Comparison of ENCODE assay signal across 9 cellular contexts in genomic region chrX:112839856-112840255, GRCh38. TPM values are rescaled to one million over a fixed set of nuclear protein-coding genes. Genes with fewer than 3 reads are reported as not detected.
DNase-seq lines count a peak whose midpoint lies in the region; TF ChIP-seq lines count a peak whose summit lies in the region.
"Had no signal": no experiment of that assay in that cellular context is flagged by ENCODE, and none has a peak within 500 bp of the region (broad histone marks: within the 10 kb centered on the region; RNA-seq: fewer than 3 reads in every experiment).

No MANE protein-coding gene starts in this region.

- H3K4me1 Mint-ChIP-seq in dendritic cell treated with granulocyte-macrophage colony-stimulating factor and Interleukin-4, amounts not matched to agents 40 ng/mL and 50 ng/mL, for 4 days (ENCODE audit: low read depth), result no peaks in the 10 kb centered on the region

- H3K9me3 Mint-ChIP-seq in dendritic cell treated with granulocyte-macrophage colony-stimulating factor and Interleukin-4, amounts not matched to agents 40 ng/mL and 50 ng/mL, for 4 days, result no peaks in the 10 kb centered on the region

- H3K27me3 Mint-ChIP-seq in dendritic cell treated with granulocyte-macrophage colony-stimulating factor and Interleukin-4, amounts not matched to agents 40 ng/mL and 50 ng/mL, for 4 days, result peaks cover 19% of the 10 kb centered on the region

- intact Hi-C loops in cardiac septum (cut with DNase I), result no loop called here
- intact Hi-C loops in dendritic cell treated with granulocyte-macrophage colony-stimulating factor and Interleukin-4, amounts not matched to agents 40 ng/mL and 50 ng/mL, for 4 days (cut with micrococcal nuclease), result no loop called here

- no peak for TF ChIP-seq CTCF in right atrium auricular region (IDR thresholded peaks at IDR 0.05)

- peak overlapping the region; percentile 55 to 66 for H3K4me3 ChIP-seq in right atrium auricular region
- peak overlapping the region; percentile 75 to 80 for H3K4me3 ChIP-seq in muscle layer of duodenum (ENCODE audit: low read depth in 1 of 2, low read length in 2 of 2)

- DNase-seq in right atrium auricular region (ENCODE audit: low spot score) (no peak), cardiac septum (ENCODE audit: low spot score) (no peak), epidermal melanocyte (ENCODE audit: insufficient read length, low spot score) (no peak), cerebellar cortex (ENCODE audit: low spot score) (no peak), DMS153 (lab: John Stamatoyannopoulos, UW) (no peak), NCI-H1930 (lab: John Stamatoyannopoulos, UW) (no peak)
- DNase-seq: SIG-M5 had no signal

- H3K27me3 ChIP-seq in right atrium auricular region (peaks cover 0 to 5% of the 10 kb centered on the region in 2 donors), muscle layer of duodenum (ENCODE audit: low read depth, low read length) (no peaks in the 10 kb centered on the region)

- no peaks in the 10 kb centered on the region for H3K4me1 ChIP-seq in right atrium auricular region
- peaks cover 0 to 2% of the 10 kb centered on the region in 2 donors for H3K4me1 ChIP-seq in muscle layer of duodenum (ENCODE audit: control insufficient read depth in 1 of 2, insufficient read depth in 2 of 2, low read length in 2 of 2)

- H3K36me3 ChIP-seq in right atrium auricular region (no peaks in the 10 kb centered on the region), muscle layer of duodenum (ENCODE audit: control insufficient read depth in 1 of 2, insufficient read depth in 2 of 2, low read length in 2 of 2) (no peaks in the 10 kb centered on the region)

- peaks cover 8% of the 10 kb centered on the region for H3K36me3 Mint-ChIP-seq in dendritic cell treated with granulocyte-macrophage colony-stimulating factor and Interleukin-4, amounts not matched to agents 40 ng/mL and 50 ng/mL, for 4 days (ENCODE audit: low read depth)

- H3K27ac Mint-ChIP-seq in dendritic cell treated with granulocyte-macrophage colony-stimulating factor and Interleukin-4, amounts not matched to agents 40 ng/mL and 50 ng/mL, for 4 days, result no peak overlapping the region

- peak overlapping the region; percentile 84 for H3K4me3 Mint-ChIP-seq in dendritic cell treated with granulocyte-macrophage colony-stimulating factor and Interleukin-4, amounts not matched to agents 40 ng/mL and 50 ng/mL, for 4 days

- H3K9me3 ChIP-seq in right atrium auricular region, result no peaks in the 10 kb centered on the region
- no peaks in the 10 kb centered on the region for H3K9me3 ChIP-seq in muscle layer of duodenum (ENCODE audit: control insufficient read depth in 1 of 2, low read length in 2 of 2)

- H3K27ac ChIP-seq in right atrium auricular region, result peak overlapping the region in 1 of 2 donors; percentile 82
- no peak overlapping the region for H3K27ac ChIP-seq in muscle layer of duodenum (ENCODE audit: low read length)

RNA-seq across cellular contexts. Expression of gene AMOT, which starts 0.8 kb away (rescaled TPM):
- total RNA-seq in right atrium auricular region (1 to 10 TPM; 4.6 to 6.8 TPM), cardiac septum (6.4 TPM)
